ENCODE assay signal across 2 cellular contexts in the genomic region with DNA sequence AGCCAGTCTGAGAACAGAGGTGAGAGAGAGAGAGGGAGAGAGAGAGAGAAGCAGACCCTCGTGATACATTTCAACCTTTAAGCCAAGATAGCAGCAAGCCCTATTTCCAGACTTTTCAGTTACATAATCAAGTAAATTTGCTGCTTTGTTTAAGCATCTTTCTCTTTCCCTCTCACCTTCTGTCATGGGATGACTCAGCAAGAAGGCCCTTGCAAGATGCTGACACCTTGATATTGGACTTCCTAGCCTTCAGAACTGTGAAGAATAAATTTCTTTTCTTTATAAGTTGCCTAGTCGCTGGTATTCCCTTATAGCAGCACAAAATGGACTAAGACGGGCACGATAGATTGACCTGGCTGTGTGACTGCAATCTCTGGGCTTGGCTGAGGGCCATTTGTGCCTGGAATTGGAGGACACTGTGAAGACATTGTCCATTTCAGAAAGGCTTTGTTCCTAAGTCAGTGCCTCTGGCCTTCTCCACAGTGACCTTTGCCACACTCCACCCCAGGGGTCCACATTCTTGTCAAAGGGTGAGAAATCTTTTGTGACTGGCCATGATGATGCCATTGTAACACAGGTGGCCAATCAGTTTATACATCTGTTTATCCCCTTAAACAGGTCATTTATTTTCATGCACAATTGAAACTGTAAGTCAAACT.
TF ChIP-seq lines count a peak whose summit lies in the region.

No MANE protein-coding gene starts in this region.

TF ChIP-seq in GM23338, 12 proteins besides CTCF, POLR2A, EP300 and RAD21:
- no peak for TF ChIP-seq STAT1 (IDR thresholded peaks at IDR 0.05; ENCODE audit: unreplicated experiment)
- TF ChIP-seq, protein P1, sequence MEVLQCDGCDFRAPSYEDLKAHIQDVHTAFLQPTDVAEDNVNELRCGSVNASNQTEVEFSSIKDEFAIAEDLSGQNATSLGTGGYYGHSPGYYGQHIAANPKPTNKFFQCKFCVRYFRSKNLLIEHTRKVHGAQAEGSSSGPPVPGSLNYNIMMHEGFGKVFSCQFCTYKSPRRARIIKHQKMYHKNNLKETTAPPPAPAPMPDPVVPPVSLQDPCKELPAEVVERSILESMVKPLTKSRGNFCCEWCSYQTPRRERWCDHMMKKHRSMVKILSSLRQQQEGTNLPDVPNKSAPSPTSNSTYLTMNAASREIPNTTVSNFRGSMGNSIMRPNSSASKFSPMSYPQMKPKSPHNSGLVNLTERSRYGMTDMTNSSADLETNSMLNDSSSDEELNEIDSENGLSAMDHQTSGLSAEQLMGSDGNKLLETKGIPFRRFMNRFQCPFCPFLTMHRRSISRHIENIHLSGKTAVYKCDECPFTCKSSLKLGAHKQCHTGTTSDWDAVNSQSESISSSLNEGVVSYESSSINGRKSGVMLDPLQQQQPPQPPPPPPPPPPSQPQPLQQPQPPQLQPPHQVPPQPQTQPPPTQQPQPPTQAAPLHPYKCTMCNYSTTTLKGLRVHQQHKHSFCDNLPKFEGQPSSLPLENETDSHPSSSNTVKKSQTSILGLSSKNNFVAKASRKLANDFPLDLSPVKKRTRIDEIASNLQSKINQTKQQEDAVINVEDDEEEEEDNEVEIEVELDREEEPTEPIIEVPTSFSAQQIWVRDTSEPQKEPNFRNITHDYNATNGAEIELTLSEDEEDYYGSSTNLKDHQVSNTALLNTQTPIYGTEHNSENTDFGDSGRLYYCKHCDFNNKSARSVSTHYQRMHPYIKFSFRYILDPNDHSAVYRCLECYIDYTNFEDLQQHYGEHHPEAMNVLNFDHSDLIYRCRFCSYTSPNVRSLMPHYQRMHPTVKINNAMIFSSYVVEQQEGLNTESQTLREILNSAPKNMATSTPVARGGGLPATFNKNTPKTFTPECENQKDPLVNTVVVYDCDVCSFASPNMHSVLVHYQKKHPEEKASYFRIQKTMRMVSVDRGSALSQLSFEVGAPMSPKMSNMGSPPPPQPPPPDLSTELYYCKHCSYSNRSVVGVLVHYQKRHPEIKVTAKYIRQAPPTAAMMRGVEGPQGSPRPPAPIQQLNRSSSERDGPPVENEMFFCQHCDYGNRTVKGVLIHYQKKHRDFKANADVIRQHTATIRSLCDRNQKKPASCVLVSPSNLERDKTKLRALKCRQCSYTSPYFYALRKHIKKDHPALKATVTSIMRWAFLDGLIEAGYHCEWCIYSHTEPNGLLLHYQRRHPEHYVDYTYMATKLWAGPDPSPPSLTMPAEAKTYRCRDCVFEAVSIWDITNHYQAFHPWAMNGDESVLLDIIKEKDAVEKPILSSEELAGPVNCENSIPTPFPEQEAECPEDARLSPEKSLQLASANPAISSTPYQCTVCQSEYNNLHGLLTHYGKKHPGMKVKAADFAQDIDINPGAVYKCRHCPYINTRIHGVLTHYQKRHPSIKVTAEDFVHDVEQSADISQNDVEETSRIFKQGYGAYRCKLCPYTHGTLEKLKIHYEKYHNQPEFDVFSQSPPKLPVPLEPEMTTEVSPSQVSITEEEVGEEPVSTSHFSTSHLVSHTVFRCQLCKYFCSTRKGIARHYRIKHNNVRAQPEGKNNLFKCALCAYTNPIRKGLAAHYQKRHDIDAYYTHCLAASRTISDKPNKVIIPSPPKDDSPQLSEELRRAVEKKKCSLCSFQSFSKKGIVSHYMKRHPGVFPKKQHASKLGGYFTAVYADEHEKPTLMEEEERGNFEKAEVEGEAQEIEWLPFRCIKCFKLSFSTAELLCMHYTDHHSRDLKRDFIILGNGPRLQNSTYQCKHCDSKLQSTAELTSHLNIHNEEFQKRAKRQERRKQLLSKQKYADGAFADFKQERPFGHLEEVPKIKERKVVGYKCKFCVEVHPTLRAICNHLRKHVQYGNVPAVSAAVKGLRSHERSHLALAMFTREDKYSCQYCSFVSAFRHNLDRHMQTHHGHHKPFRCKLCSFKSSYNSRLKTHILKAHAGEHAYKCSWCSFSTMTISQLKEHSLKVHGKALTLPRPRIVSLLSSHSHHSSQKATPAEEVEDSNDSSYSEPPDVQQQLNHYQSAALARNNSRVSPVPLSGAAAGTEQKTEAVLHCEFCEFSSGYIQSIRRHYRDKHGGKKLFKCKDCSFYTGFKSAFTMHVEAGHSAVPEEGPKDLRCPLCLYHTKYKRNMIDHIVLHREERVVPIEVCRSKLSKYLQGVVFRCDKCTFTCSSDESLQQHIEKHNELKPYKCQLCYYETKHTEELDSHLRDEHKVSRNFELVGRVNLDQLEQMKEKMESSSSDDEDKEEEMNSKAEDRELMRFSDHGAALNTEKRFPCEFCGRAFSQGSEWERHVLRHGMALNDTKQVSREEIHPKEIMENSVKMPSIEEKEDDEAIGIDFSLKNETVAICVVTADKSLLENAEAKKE (CRISPR knock-in tag; IDR thresholded peaks at IDR 0.05) = no peak
- no peak for TF ChIP-seq EZH2 (IDR thresholded peaks at IDR 0.05; ENCODE audit: low read depth, unreplicated experiment)
- TF ChIP-seq EZH2phosphoT487 (IDR thresholded peaks at IDR 0.05; ENCODE audit: unreplicated experiment) = no peak
- no peak for TF ChIP-seq CREB1 (CRISPR knock-in tag; IDR thresholded peaks at IDR 0.05; ENCODE audit: low read depth)
- TF ChIP-seq ZNF331 (CRISPR knock-in tag; IDR thresholded peaks at IDR 0.05; ENCODE audit: low read depth) = no peak
- TF ChIP-seq, protein P2, sequence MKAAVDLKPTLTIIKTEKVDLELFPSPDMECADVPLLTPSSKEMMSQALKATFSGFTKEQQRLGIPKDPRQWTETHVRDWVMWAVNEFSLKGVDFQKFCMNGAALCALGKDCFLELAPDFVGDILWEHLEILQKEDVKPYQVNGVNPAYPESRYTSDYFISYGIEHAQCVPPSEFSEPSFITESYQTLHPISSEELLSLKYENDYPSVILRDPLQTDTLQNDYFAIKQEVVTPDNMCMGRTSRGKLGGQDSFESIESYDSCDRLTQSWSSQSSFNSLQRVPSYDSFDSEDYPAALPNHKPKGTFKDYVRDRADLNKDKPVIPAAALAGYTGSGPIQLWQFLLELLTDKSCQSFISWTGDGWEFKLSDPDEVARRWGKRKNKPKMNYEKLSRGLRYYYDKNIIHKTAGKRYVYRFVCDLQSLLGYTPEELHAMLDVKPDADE (IDR thresholded peaks at IDR 0.05) = no peak
- TF ChIP-seq ZNF114 (CRISPR knock-in tag; IDR thresholded peaks at IDR 0.05) = no peak

TF ChIP-seq in GM12878, 131 proteins besides CTCF, POLR2A, EP300 and RAD21:
- TF ChIP-seq PML (IDR thresholded peaks at IDR 0.05; ENCODE audit: low read length) = no peak
- TF ChIP-seq RB1 (IDR thresholded peaks at IDR 0.05; ENCODE audit: borderline replicate concordance) = no peak
